Comparison of ENCODE assay signal across 9 cellular contexts in the genomic region with DNA sequence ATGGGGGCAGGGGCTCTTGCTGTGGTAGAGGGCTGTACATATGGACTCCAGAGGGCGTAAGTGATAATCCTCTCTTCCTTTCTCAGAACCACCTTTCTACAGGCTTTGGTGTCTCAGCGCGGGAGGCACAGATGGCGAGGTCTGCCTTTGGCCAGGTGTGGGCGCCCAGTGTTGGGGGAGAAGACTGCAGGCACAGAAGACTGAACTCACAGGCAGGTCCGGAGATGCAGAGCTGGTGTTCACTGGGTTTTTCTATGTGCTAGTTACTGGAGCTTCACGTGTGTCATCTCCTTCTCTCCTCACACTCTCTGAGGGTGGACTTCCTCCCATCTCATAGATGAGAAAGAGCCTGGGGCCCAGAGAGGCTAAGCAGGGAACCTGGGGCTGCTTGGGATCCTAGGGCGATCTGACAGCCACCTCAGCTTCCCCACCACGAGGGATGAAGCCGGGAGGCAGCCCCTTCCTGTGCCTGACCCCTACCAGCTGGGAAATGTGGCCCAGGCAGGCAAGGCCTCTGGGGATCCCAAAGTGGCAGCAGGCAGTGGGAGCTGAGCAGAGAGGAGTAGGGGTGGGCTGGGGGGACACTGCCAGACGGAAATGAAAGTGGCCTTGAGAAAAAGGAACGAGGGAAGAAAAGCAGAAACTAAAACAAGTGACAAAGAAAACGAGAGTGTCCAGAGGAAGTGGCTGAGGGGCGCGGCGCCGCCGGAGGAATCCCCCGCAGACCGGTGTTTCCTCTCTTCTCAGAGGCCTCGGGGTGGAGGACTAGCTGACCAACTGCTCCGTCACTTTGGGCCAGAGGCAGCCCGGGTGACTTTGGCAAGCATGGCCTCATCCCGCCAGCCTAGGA.
DNase-seq lines count a peak whose midpoint lies in the region; ATAC-seq and TF ChIP-seq lines count a peak whose summit lies in the region.
"Had no signal": no experiment of that assay in that cellular context is flagged by ENCODE, and none has a peak within 500 bp of the region (broad histone marks: within the 10 kb centered on the region; RNA-seq: fewer than 3 reads in every experiment).

No MANE protein-coding gene starts in this region.

- peaks cover 14 to 80% (median 63%) of the 10 kb centered on the region in 5 donors for H3K4me1 ChIP-seq in subcutaneous abdominal adipose tissue (ENCODE audit: control insufficient read depth in 5 of 5, insufficient read depth in 5 of 5, low read length in 5 of 5)
- no peaks in the 10 kb centered on the region for H3K4me1 ChIP-seq in BE2C

- H3K36me3 ChIP-seq in SU-DHL-6 (ENCODE audit: low read length) = no peaks in the 10 kb centered on the region
- H3K36me3 ChIP-seq in subcutaneous abdominal adipose tissue (ENCODE audit: control insufficient read depth in 5 of 5, insufficient read depth in 5 of 5, low read length in 5 of 5) = no peaks in the 10 kb centered on the region
- no peaks in the 10 kb centered on the region for H3K36me3 ChIP-seq in BE2C

- peak overlapping the region; percentile 68 for H3K4me2 ChIP-seq in SU-DHL-6 (ENCODE audit: low read depth, low read length, poor library complexity, severe bottlenecking)

- H3K27ac ChIP-seq in SU-DHL-6 (ENCODE audit: low read depth, low read length) = peak overlapping the region; percentile 97
- H3K27ac ChIP-seq in subcutaneous abdominal adipose tissue (ENCODE audit: low read depth, low read length) = peak overlapping the region; percentile 25
- H3K27ac ChIP-seq: 22Rv1 had no signal

- TF ChIP-seq CTCF in SU-DHL-6 (IDR thresholded peaks at IDR 0.05; ENCODE audit: insufficient read depth, low read length, poor library complexity, severe bottlenecking) (peak; percentile 73), BE2C (IDR thresholded peaks at IDR 0.05; ENCODE audit: low read depth, low read length) (no peak), Calu3 (IDR thresholded peaks at IDR 0.05; ENCODE audit: unreplicated experiment) (no peak)

- no peak overlapping the region for H3K4me3 Mint-ChIP-seq in Calu3 (ENCODE audit: low read depth, unreplicated experiment)

- H4K20me1 ChIP-seq in SU-DHL-6 (ENCODE audit: low read depth, low read length) = no peaks in the 10 kb centered on the region

- H3K4me3 ChIP-seq in SU-DHL-6 (ENCODE audit: insufficient read depth, low read length, poor library complexity, severe bottlenecking) (peak overlapping the region; percentile 5), subcutaneous abdominal adipose tissue (ENCODE audit: low read depth in 1 of 5, low read length in 5 of 5) (no peak overlapping the region), BE2C (ENCODE audit: low read depth, low read length) (no peak overlapping the region)

- H3K27ac Mint-ChIP-seq in Calu3 (ENCODE audit: unreplicated experiment) = no peak overlapping the region

- H3K36me3 Mint-ChIP-seq in Calu3 (ENCODE audit: insufficient read depth, unreplicated experiment) = no peaks in the 10 kb centered on the region

- ATAC-seq in HG03097 (IDR thresholded peaks at IDR 0.05; ENCODE audit: low FRiP score, unreplicated experiment) (peak; percentile 26), left cardiac atrium (peak; percentile 69 to 74)

- intact Hi-C loops in left cardiac atrium (cut with DNase I) (no loop called here), Calu3 (cut with micrococcal nuclease; ENCODE audit: unreplicated experiment) (no loop called here)

- H3K27me3 ChIP-seq in SU-DHL-6 (ENCODE audit: low read length) (no peaks in the 10 kb centered on the region), subcutaneous abdominal adipose tissue (ENCODE audit: control insufficient read depth in 5 of 5, insufficient read depth in 4 of 5, low read length in 5 of 5) (no peaks in the 10 kb centered on the region), BE2C (no peaks in the 10 kb centered on the region)

- no peak overlapping the region for H2AFZ ChIP-seq in SU-DHL-6 (ENCODE audit: low read depth, low read length, severe bottlenecking)

- no peaks in the 10 kb centered on the region for H3K9me3 Mint-ChIP-seq in Calu3 (ENCODE audit: low read depth, unreplicated experiment)

- BruUV-seq in Calu3 (replicated peaks; lab: Mats Ljungman, UMichigan) = no TSS peak

- no peaks in the 10 kb centered on the region for H3K79me2 ChIP-seq in SU-DHL-6 (ENCODE audit: insufficient read depth, low read length)

- H3K9me3 ChIP-seq in SU-DHL-6 (ENCODE audit: insufficient read depth, low read length) (no peaks in the 10 kb centered on the region), subcutaneous abdominal adipose tissue (ENCODE audit: control insufficient read depth in 5 of 5, low read length in 5 of 5) (peaks cover 0 to 6% (median 0%) of the 10 kb centered on the region in 5 donors), BE2C (no peaks in the 10 kb centered on the region)

- DNase-seq in NCI-H1092 treated with DMSO at 0.1 percent for 48 hours (lab: John Stamatoyannopoulos, UW) (peak; percentile 8), NCI-H1092 (lab: John Stamatoyannopoulos, UW) (no peak), left cardiac atrium (peak; percentile 65), BE2C (no peak), Calu3 (no peak)

- no peaks in the 10 kb centered on the region for H3K9me2 ChIP-seq in SU-DHL-6 (replicated peaks; ENCODE audit: insufficient read depth, low read length)

- CTCF ChIA-PET in Calu3 (lab: Charles Lee) = no interaction called here

- H3F3A ChIP-seq in SU-DHL-6 (ENCODE audit: insufficient read depth) = peaks cover 26% of the 10 kb centered on the region

- no peaks in the 10 kb centered on the region for H3K4me1 Mint-ChIP-seq in Calu3 (ENCODE audit: low read depth, unreplicated experiment)

- H3K9ac ChIP-seq in SU-DHL-6 (ENCODE audit: low read length) = peak overlapping the region; percentile 70
- H3K9ac ChIP-seq in subcutaneous abdominal adipose tissue (ENCODE audit: low read length in 5 of 5) = peak overlapping the region in 2 of 5 donors; percentile 22 to 44

- H3K27me3 Mint-ChIP-seq in Calu3 (ENCODE audit: unreplicated experiment) = peaks cover 26% of the 10 kb centered on the region

Comparison
In these comparisons a context has a peak if more than half of its experiments do, and no peak if none do; other contexts are left out.
1. DNase-seq: peak in NCI-H1092 treated with DMSO at 0.1 percent for 48 hours (single experiment) and left cardiac atrium (single experiment); none in NCI-H1092 (single experiment), BE2C (single experiment) and Calu3 (single experiment).